8 cellular contexts compared by ENCODE assay signal in the genomic region with DNA sequence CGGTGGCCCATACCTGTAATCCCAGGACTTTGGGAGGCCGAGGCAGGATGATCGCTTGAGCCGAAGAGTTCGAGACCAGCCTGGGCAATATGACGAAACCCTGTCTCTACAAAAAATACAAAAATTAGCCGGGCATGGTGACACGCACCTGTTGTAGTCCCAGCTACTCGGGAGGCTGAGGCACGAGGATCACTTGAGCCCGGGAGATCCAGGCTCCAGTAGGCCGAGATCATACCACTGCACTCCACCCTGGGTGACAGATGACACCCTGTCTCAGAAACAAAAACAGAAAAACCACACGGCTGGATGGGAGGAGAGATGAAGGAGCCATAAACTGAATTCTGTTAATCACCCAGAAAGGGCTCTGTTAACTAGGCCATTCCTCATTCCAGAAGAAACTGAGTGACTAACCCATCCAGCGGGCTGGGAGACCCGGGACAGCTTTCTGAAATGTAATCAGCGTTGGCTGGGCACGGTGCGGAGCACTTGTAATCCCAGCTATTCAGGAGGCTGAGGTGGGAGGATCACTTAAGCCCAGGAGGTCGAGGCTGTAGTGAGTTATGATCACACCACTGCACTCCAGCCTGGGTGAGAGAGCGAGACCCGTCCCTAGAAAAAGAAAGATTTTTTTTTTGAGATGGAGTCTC. TPM values are rescaled to one million over a fixed set of nuclear protein-coding genes. Genes with fewer than 3 reads are reported as not detected.
DNase-seq lines count a peak whose midpoint lies in the region; ATAC-seq and TF ChIP-seq lines count a peak whose summit lies in the region.

No MANE protein-coding gene starts in this region.

- H3K9me3 Mint-ChIP-seq in memory B cell: no peaks in the 10 kb centered on the region
- no peaks in the 10 kb centered on the region for H3K9me3 Mint-ChIP-seq in type B pancreatic cell

- in situ Hi-C loops in astrocyte of the spinal cord (cut with HindIII; ENCODE audit: low sequenced_read_pairs): no loop called here

- H3K4me3 Mint-ChIP-seq in memory B cell: peak overlapping the region; percentile 80
- peak overlapping the region; percentile 88 for H3K4me3 Mint-ChIP-seq in type B pancreatic cell

- peak overlapping the region; percentile 66 for H3K4me3 ChIP-seq in astrocyte of the spinal cord (ENCODE audit: low read depth, low read length)

- H3K27ac Mint-ChIP-seq in memory B cell (peak overlapping the region; percentile 41), type B pancreatic cell (no peak overlapping the region)

- H3K36me3 Mint-ChIP-seq in memory B cell (peaks cover 3% of the 10 kb centered on the region), type B pancreatic cell (peaks cover 7% of the 10 kb centered on the region)

- H3K4me1 Mint-ChIP-seq in memory B cell (peaks cover 7% of the 10 kb centered on the region), type B pancreatic cell (ENCODE audit: unreplicated experiment) (peaks cover 7% of the 10 kb centered on the region)

- DNase-seq in activated effector memory CD4-positive, alpha-beta T cell treated with anti-CD3 and anti-CD28 coated beads, Interleukin-2, amount 50 U/mL, for 16 hours: peak; percentile 55
- DNase-seq in activated effector memory CD4-positive, alpha-beta T cell treated with Interleukin-2 at 50 U/mL for 16 hours: no peak
- DNase-seq in astrocyte of the spinal cord (ENCODE audit: low read depth, low spot score) (no peak), memory B cell (ENCODE audit: low spot score in 2 of 2) (no peak), type B pancreatic cell (ENCODE audit: extremely low spot score, unreplicated experiment) (no peak), NCI-H2227 (lab: John Stamatoyannopoulos, UW; ENCODE audit: unreplicated experiment) (no peak), HT-29 (ENCODE audit: low spot score) (no peak)

- H3K27me3 Mint-ChIP-seq in memory B cell (peaks cover 2% of the 10 kb centered on the region), type B pancreatic cell (peaks cover 3% of the 10 kb centered on the region)

- TF ChIP-seq CTCF in astrocyte of the spinal cord (IDR thresholded peaks at IDR 0.05; ENCODE audit: low read depth, low read length) (no peak), type B pancreatic cell (conservative IDR thresholded peaks at IDR 0.05) (no peak)

- ATAC-seq in memory B cell (ENCODE audit: low read depth) (no peak), HG03460 (IDR thresholded peaks at IDR 0.05; ENCODE audit: unreplicated experiment) (no peak)

RNA-seq across cellular contexts. Expression of gene NT5C3B, which starts 0.6 kb away (rescaled TPM):
- total RNA-seq in type B pancreatic cell (ENCODE audit: low replicate concordance): 46.0 and 74.8 TPM in 2 replicates
- 35.8 and 39.0 TPM in 2 replicates for total RNA-seq in HT-29 (2014; rRNA removed; shearing (Covaris generic))

RNA-seq across cellular contexts. Expression of gene KLHL10, which starts 1.0 kb away (rescaled TPM):
- 0.24 TPM in 1 of 2 replicates, not detected in the other for total RNA-seq in type B pancreatic cell (ENCODE audit: low replicate concordance)
- total RNA-seq in HT-29 (2014; rRNA removed; shearing (Covaris generic)): not detected in 2 replicates

RNA-seq across cellular contexts. Expression of gene FKBP10, which starts 23.9 kb away (rescaled TPM):
- total RNA-seq in type B pancreatic cell (ENCODE audit: low replicate concordance): 54.3 and 249 TPM in 2 replicates
- total RNA-seq in HT-29 (2014; rRNA removed; shearing (Covaris generic)): 52.4 and 68.0 TPM in 2 replicates

RNA-seq across cellular contexts. Expression of gene P3H4, which starts 24.9 kb away (rescaled TPM):
- 24.7 and 50.5 TPM in 2 replicates for total RNA-seq in type B pancreatic cell (ENCODE audit: low replicate concordance)
- total RNA-seq in HT-29 (2014; rRNA removed; shearing (Covaris generic)): 45.2 and 54.7 TPM in 2 replicates

RNA-seq across cellular contexts. Expression of gene KLHL11, which starts 28.6 kb away (rescaled TPM):
- total RNA-seq in type B pancreatic cell (ENCODE audit: low replicate concordance): 20.5 and 20.6 TPM in 2 replicates
- 23.4 and 25.1 TPM in 2 replicates for total RNA-seq in HT-29 (2014; rRNA removed; shearing (Covaris generic))
